20 cellular contexts compared by ENCODE assay signal in genomic region chr3:105006164-105006563, GRCh38.
"Had no signal": no experiment of that assay in that cellular context is flagged by ENCODE, and none has a peak within 500 bp of the region (broad histone marks: within the 10 kb centered on the region; RNA-seq: fewer than 3 reads in every experiment).

No MANE protein-coding gene starts in this region.

- H3K4me3 Mint-ChIP-seq: dendritic cell treated with granulocyte-macrophage colony-stimulating factor and Interleukin-4, amounts not matched to agents 40 ng/mL and 50 ng/mL, for 4 days; effector memory CD8-positive, alpha-beta T cell; mesothelial cell of epicardium; naive B cell; naive thymus-derived CD8-positive, alpha-beta T cell had no signal

- H3K9me3 Mint-ChIP-seq: effector memory CD8-positive, alpha-beta T cell had no signal

- H3K4me1 Mint-ChIP-seq: mesothelial cell of epicardium; naive B cell; naive thymus-derived CD8-positive, alpha-beta T cell had no signal

- DNase-seq: colonic mucosa; cortex of kidney; effector CD8-positive, alpha-beta T cell; effector memory CD8-positive, alpha-beta T cell; foreskin keratinocyte; glutamatergic neuron; head of caudate nucleus; heart right ventricle; hippocampal formation; left cardiac atrium; left lung; left ventricle myocardium superior; lower lobe of right lung; mesenchymal stem cell; mucosa of descending colon; naive B cell; naive thymus-derived CD8-positive, alpha-beta T cell had no signal

- H3K4me1 ChIP-seq: colonic mucosa, esophagus muscularis mucosa, foreskin keratinocyte, heart right ventricle, left lung, lower lobe of right lung had no signal

- H3K27ac Mint-ChIP-seq: dendritic cell treated with granulocyte-macrophage colony-stimulating factor and Interleukin-4, amounts not matched to agents 40 ng/mL and 50 ng/mL, for 4 days; effector memory CD8-positive, alpha-beta T cell; mesothelial cell of epicardium; naive B cell; naive thymus-derived CD8-positive, alpha-beta T cell had no signal

- H3K9me3 ChIP-seq: colonic mucosa, esophagus muscularis mucosa, left lung, lower lobe of right lung, mucosa of descending colon had no signal

- H3K27me3 Mint-ChIP-seq: dendritic cell treated with granulocyte-macrophage colony-stimulating factor and Interleukin-4, amounts not matched to agents 40 ng/mL and 50 ng/mL, for 4 days; naive B cell had no signal

- H3K27me3 ChIP-seq: colonic mucosa, esophagus muscularis mucosa, foreskin keratinocyte, heart right ventricle, left lung had no signal

- H3K36me3 ChIP-seq: colonic mucosa, esophagus muscularis mucosa, heart right ventricle, left lung, lower lobe of right lung had no signal

- H3K27ac ChIP-seq: colonic mucosa, esophagus muscularis mucosa, foreskin keratinocyte, heart right ventricle, left lung, lower lobe of right lung had no signal

- ATAC-seq: effector memory CD8-positive, alpha-beta T cell; foreskin keratinocyte; heart right ventricle; left cardiac atrium; left lung; left ventricle myocardium superior; lower lobe of right lung; mucosa of descending colon; naive thymus-derived CD8-positive, alpha-beta T cell had no signal

- H3K4me3 ChIP-seq: colonic mucosa, esophagus muscularis mucosa, heart right ventricle, left lung, lower lobe of right lung, mucosa of descending colon had no signal

- H3K36me3 Mint-ChIP-seq: mesothelial cell of epicardium; naive B cell; naive thymus-derived CD8-positive, alpha-beta T cell had no signal
